18 cellular contexts compared by ENCODE assay signal in the genomic region with DNA sequence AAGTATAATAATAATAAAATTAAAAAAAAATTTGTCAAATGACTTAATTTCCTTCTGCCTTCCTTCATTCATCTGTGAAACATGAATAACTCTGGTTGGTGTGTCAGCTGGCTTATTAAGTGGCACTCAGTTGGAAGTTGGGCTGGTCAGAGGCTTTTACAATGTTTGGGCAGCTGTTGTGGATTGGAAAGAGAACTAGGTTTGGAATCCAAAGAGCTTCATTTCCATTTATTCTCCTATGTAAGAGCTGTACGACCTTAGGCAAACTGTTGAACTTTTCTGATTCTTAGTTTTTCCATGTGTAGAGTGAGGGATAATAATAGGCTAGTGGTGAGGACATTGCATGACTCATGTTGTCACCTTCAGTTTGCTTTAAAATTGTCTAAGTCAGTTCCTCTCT.
"Had no signal": no experiment of that assay in that cellular context is flagged by ENCODE, and none has a peak within 500 bp of the region (broad histone marks: within the 10 kb centered on the region; RNA-seq: fewer than 3 reads in every experiment).

No MANE protein-coding gene starts in this region.

- H3K27me3 Mint-ChIP-seq: activated naive CD8-positive, alpha-beta T cell; stimulated activated naive B cell treated with anti-CD40 and anti-IgM and Interleukin-4, amounts not matched to agents 10 μg/mL and 1 μg/mL and 100 μg/mL, for 72 hours had no signal

- H3K4me1 ChIP-seq: esophagus squamous epithelium, heart right ventricle, parathyroid adenoma, sigmoid colon, spleen, upper lobe of left lung had no signal

- H3K4me1 Mint-ChIP-seq: natural killer cell had no signal

- H3K27ac Mint-ChIP-seq: activated naive CD8-positive, alpha-beta T cell; natural killer cell; stimulated activated naive B cell treated with anti-CD40 and anti-IgM and Interleukin-4, amounts not matched to agents 10 μg/mL and 1 μg/mL and 100 μg/mL, for 72 hours had no signal

- H3K36me3 Mint-ChIP-seq: activated naive CD8-positive, alpha-beta T cell; natural killer cell; stimulated activated naive B cell treated with anti-CD40 and anti-IgM and Interleukin-4, amounts not matched to agents 10 μg/mL and 1 μg/mL and 100 μg/mL, for 72 hours had no signal

- DNase-seq: activated CD4-positive, alpha-beta T cell treated with anti-CD3 and anti-CD28 coated beads for 1 hour; activated gamma-delta T cell treated with Interleukin-2 at 50 U/mL for 16 hours; amygdala; dermis blood vessel endothelial cell; effector memory CD4-positive, alpha-beta T cell; esophagus squamous epithelium; heart right ventricle; mesenchymal stem cell; natural killer cell; sigmoid colon; spleen; stimulated activated naive B cell treated with anti-CD40 and anti-IgM and Interleukin-4, amounts not matched to agents 10 μg/mL and 1 μg/mL and 100 μg/mL, for 72 hours; upper lobe of left lung; WERI-Rb-1 had no signal

- H3K36me3 ChIP-seq: cardiac muscle cell, esophagus squamous epithelium, heart right ventricle, sigmoid colon, spleen, thoracic aorta, upper lobe of left lung, WERI-Rb-1 had no signal

- H3K4me3 ChIP-seq: cardiac muscle cell, esophagus squamous epithelium, heart right ventricle, sigmoid colon, spleen, thoracic aorta, upper lobe of left lung had no signal

- H3K27ac ChIP-seq: cardiac muscle cell, esophagus squamous epithelium, heart right ventricle, parathyroid adenoma, sigmoid colon, spleen, thoracic aorta, upper lobe of left lung, WERI-Rb-1 had no signal

- H3K27me3 ChIP-seq: cardiac muscle cell, esophagus squamous epithelium, heart right ventricle, sigmoid colon, spleen, upper lobe of left lung had no signal

- H3K9ac ChIP-seq: parathyroid adenoma had no signal

- H3K4me3 Mint-ChIP-seq: activated naive CD8-positive, alpha-beta T cell; natural killer cell; stimulated activated naive B cell treated with anti-CD40 and anti-IgM and Interleukin-4, amounts not matched to agents 10 μg/mL and 1 μg/mL and 100 μg/mL, for 72 hours had no signal

- H3K79me2 ChIP-seq: parathyroid adenoma had no signal

- ATAC-seq: heart right ventricle; natural killer cell; stimulated activated naive B cell treated with anti-CD40 and anti-IgM and Interleukin-4, amounts not matched to agents 10 μg/mL and 1 μg/mL and 100 μg/mL, for 72 hours had no signal

- H2AFZ ChIP-seq: parathyroid adenoma had no signal

- H3K9me3 ChIP-seq: esophagus squamous epithelium, sigmoid colon, thoracic aorta, upper lobe of left lung had no signal
